In the genomic region with DNA sequence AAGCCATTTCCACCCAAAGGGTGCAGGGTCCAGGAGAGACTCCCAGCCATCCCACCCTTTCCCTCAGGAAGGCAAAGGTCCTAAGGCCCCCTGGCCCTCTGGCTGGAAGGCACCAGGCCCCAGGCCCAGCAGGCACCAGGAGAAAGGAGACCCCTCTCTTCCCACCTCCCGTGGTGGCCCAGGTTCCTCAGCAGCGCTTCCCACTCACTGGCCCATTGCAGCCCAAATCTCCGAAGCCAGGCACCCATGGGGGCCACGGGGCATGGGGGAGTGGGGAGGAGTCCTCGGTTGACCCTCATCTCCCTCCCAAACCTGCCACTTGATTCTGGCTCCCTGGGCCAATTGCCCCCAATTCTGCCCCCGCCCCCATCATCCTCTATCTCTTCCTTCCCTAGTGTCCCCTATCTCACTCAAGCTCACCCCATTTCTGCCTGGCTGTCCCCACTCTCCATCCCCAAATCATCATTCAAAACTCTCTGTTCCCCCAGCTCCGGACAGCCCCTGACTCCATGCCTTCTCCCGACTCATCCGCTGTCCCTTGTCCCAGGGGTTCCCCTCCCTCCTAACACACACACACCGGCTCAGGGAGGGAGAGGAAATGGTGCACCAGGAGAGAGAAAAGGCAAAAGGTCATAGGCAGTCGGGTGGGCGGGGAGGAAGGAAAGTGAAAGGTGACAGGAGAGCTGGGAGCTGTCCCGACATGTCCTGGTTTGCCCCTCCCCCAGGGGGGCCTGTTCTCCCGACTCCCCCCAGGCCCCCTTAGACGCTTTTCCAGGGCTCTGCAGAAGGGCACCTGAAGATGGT, we compare ENCODE assay signal across 9 cellular contexts. TPM values are rescaled to one million over a fixed set of nuclear protein-coding genes. Genes with fewer than 3 reads are reported as not detected.
DNase-seq lines count a peak whose midpoint lies in the region; ATAC-seq and TF ChIP-seq lines count a peak whose summit lies in the region.
"Had no signal": no experiment of that assay in that cellular context is flagged by ENCODE, and none has a peak within 500 bp of the region (broad histone marks: within the 10 kb centered on the region; RNA-seq: fewer than 3 reads in every experiment).

No MANE protein-coding gene starts in this region.

- in situ Hi-C loops in brain microvascular endothelial cell (cut with HindIII; ENCODE audit: low pct_ligation_motif_present, low sequenced_read_pairs): no loop called here

- peaks cover 49% of the 10 kb centered on the region for H3K36me3 ChIP-seq in brain microvascular endothelial cell (replicated peaks)
- no peaks in the 10 kb centered on the region for H3K36me3 ChIP-seq in mucosa of descending colon (ENCODE audit: low read depth)

- DNase-seq in stimulated activated CD4-positive, alpha-beta T cell treated with anti-CD3 and anti-CD28 coated beads, Interleukin-12 subunit alpha, Interleukin-12 subunit beta, amount 100 ng/mL, for 4 hours: peak; percentile 51
- no peak for DNase-seq in stimulated activated CD4-positive, alpha-beta T cell treated with anti-CD3 and anti-CD28 coated beads, Interleukin-2, amount 100 ng/mL, for 48 hours
- DNase-seq in brain microvascular endothelial cell: no peak
- peak; percentile 61 to 78 (median 76) for DNase-seq in mucosa of descending colon
- DNase-seq in stimulated activated naive CD4-positive, alpha-beta T cell (lab: John Stamatoyannopoulos, UW): no peak
- no peak for DNase-seq in NCI-H187 (lab: John Stamatoyannopoulos, UW)
- DNase-seq in DMS53 treated with DMSO at 0.1 percent for 48 hours (lab: John Stamatoyannopoulos, UW; ENCODE audit: unreplicated experiment): no peak
- DNase-seq: NCI-H1436 had no signal

- no peaks in the 10 kb centered on the region for H3K27me3 ChIP-seq in brain microvascular endothelial cell (replicated peaks)

- TF ChIP-seq CTCF in brain microvascular endothelial cell (IDR thresholded peaks at IDR 0.05; ENCODE audit: low read depth, low read length, missing control alignments) (no peak), mucosa of descending colon (IDR thresholded peaks at IDR 0.05) (no peak)

- H3K27ac ChIP-seq in brain microvascular endothelial cell: peak overlapping the region; percentile 95

- H3K4me3 ChIP-seq in brain microvascular endothelial cell (ENCODE audit: low read depth, low read length): peak overlapping the region; percentile 88
- H3K4me3 ChIP-seq in mucosa of descending colon: peak overlapping the region; percentile 28

- no peaks in the 10 kb centered on the region for H3K9me3 ChIP-seq in mucosa of descending colon

- peaks cover 34% of the 10 kb centered on the region for H3K4me1 ChIP-seq in mucosa of descending colon (ENCODE audit: low read depth)

- ATAC-seq in mucosa of descending colon (peak; percentile 52), HG03342 (IDR thresholded peaks at IDR 0.05; ENCODE audit: unreplicated experiment) (no peak)

- intact Hi-C loops in mucosa of descending colon (cut with DNase I, micrococcal nuclease): no loop called here

RNA-seq across cellular contexts. Expression of a gene that starts 1.2 kb away (rescaled TPM):
- 10 to 100 TPM in 1 of 3 donors, 1 to 10 TPM in 2; 9.1 to 10.0 (median 9.9) TPM for total RNA-seq in mucosa of descending colon

RNA-seq across cellular contexts. Expression of a gene that starts 21.3 kb away (rescaled TPM):
- total RNA-seq in mucosa of descending colon: 1 to 10 TPM in 1 of 3 donors, under 1 TPM in 1, not detected in 1; 0.41 to 1.0 TPM

RNA-seq across cellular contexts. Expression of a gene that starts 43.9 kb away (rescaled TPM):
- 1 to 10 TPM; 6.1 to 8.4 (median 7.6) TPM for total RNA-seq in mucosa of descending colon

Comparison
In these comparisons a context has a peak if more than half of its experiments do, and no peak if none do; other contexts are left out.
1. DNase-seq: peak in stimulated activated CD4-positive, alpha-beta T cell treated with anti-CD3 and anti-CD28 coated beads, Interleukin-12 subunit alpha, Interleukin-12 subunit beta, amount 100 ng/mL, for 4 hours (single experiment) and mucosa of descending colon (3 of 3); none in stimulated activated CD4-positive, alpha-beta T cell treated with anti-CD3 and anti-CD28 coated beads, Interleukin-2, amount 100 ng/mL, for 48 hours (0 of 2), brain microvascular endothelial cell (single experiment), stimulated activated naive CD4-positive, alpha-beta T cell (0 of 6), NCI-H187 (0 of 2) and DMS53 treated with DMSO at 0.1 percent for 48 hours (single experiment).